Comparison of ENCODE assay signal across 9 cellular contexts in the genomic region with DNA sequence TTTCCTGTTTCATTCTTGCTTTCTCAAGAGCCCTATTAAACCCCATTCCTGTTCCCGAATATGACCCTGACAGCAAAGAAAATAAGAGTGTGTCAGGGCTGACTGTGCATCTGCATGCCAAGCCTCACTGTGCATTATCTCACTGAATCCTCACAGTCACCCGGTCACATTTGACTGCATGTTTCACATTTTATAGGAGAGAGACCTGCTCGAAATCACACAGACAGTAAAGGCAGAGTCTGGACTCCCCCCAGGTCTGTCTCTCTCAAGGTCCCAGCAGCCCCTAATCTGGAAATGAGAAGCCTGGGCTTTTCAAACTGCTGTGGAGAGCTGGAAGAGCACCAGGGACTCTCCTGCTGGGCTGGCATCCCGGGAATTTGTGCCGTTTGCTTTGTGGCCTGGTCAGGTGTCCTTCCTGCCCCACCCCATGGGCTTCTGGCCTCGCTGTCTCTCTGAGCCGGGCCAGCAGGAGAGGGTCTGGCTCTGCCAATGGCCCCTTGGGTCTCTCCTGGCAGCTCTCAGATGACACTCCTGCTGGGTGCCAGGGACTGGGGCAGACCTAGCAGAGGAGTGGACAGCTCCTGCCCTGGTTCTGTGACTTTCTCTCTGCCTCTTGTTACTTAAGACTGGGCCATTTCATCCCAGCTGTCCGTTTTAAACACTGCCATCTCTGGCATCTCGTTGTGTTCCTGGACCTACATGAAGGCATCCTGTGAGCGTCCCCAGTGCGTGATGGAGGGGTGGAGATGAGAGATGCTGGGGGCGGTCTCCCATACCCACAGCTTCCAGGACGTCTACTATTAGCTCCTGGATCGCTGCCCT.
DNase-seq lines count a peak whose midpoint lies in the region; ATAC-seq and TF ChIP-seq lines count a peak whose summit lies in the region.
"Had no signal": no experiment of that assay in that cellular context is flagged by ENCODE, and none has a peak within 500 bp of the region (broad histone marks: within the 10 kb centered on the region; RNA-seq: fewer than 3 reads in every experiment).

No MANE protein-coding gene starts in this region.

- DNase-seq in GM23248, result peak; percentile 83
- peak; percentile 26 for DNase-seq in RPMI7951 (ENCODE audit: low read depth)
- DNase-seq in iPS DF 19.7 (ENCODE audit: low read depth, low spot score), result peak; percentile 71
- peak; percentile 39 for DNase-seq in prostate gland (ENCODE audit: low spot score)
- no peak for DNase-seq in GOT3 (lab: John Stamatoyannopoulos, UW)
- DNase-seq in NCI-H2227 (lab: John Stamatoyannopoulos, UW; ENCODE audit: unreplicated experiment), result no peak
- no peak for DNase-seq in aorta
- DNase-seq: NCI-H1417 treated with DMSO at 0.1 percent for 48 hours had no signal

- no peaks in the 10 kb centered on the region for H3K27me3 ChIP-seq in GM23248 (replicated peaks; ENCODE audit: insufficient read depth)
- no peaks in the 10 kb centered on the region for H3K27me3 ChIP-seq in prostate gland (replicated peaks; ENCODE audit: insufficient read depth)
- no peaks in the 10 kb centered on the region for H3K27me3 ChIP-seq in aorta (ENCODE audit: control insufficient read depth in 1 of 2, insufficient read depth in 2 of 2, low read length in 1 of 2)

- ATAC-seq in aorta (ENCODE audit: low FRiP score) (no peak), HG03095 (IDR thresholded peaks at IDR 0.05; ENCODE audit: unreplicated experiment) (no peak)

- H3K27ac ChIP-seq in GM23248 (peak overlapping the region; percentile 70), prostate gland (peak overlapping the region; percentile 26 to 48), aorta (ENCODE audit: low read depth in 1 of 2, low read length in 2 of 2) (peak overlapping the region in 1 of 2 donors; percentile 8)

- H4K20me1 ChIP-seq in GM23248 (ENCODE audit: insufficient read depth), result no peaks in the 10 kb centered on the region

- no peaks in the 10 kb centered on the region for H3K79me2 ChIP-seq in GM23248 (ENCODE audit: insufficient read depth)

- WGBS in GM23248 (ENCODE audit: low coverage in 1 of 2, low lambda C conversion rate in 2 of 2, missing lambda C conversion rate in 2 of 2), 2 experiments, result 17 to 18% methylated on average over 14 of the region's 14 CpGs
- 43% methylated on average over 14 of the region's 14 CpGs for WGBS in prostate gland
- WGBS in aorta, 2 donors, result 31 to 35% methylated on average over 14 of the region's 14 CpGs

- peaks cover 57% of the 10 kb centered on the region for H3F3A ChIP-seq in GM23248 (ENCODE audit: insufficient read depth)

- H3K4me2 ChIP-seq in GM23248 (ENCODE audit: unreplicated experiment), result peak overlapping the region; percentile 28

- H3K36me3 ChIP-seq in GM23248 (ENCODE audit: low read depth) (no peaks in the 10 kb centered on the region), prostate gland (no peaks in the 10 kb centered on the region), aorta (ENCODE audit: control insufficient read depth in 1 of 2, insufficient read depth in 2 of 2, low read length in 1 of 2) (no peaks in the 10 kb centered on the region)

- intact Hi-C loops in prostate gland (cut with DNase I) (loop anchor here (5.0 kb wide), 1 partner anchor 48 kb away; no protein-coding TSS in a partner anchor), aorta (cut with DNase I) (loop anchor here (5.0 kb wide), 2 partner anchors 53 to 108 kb away; no protein-coding TSS in a partner anchor)

- in situ Hi-C loops in GM23248 (cut with MboI), result no loop called here

- peak overlapping the region; percentile 30 for H3K9ac ChIP-seq in GM23248

- TF ChIP-seq CTCF in prostate gland (IDR thresholded peaks at IDR 0.05), result no peak

- H3K9me3 ChIP-seq in GM23248 (ENCODE audit: low read depth) (no peaks in the 10 kb centered on the region), prostate gland (no peaks in the 10 kb centered on the region), aorta (ENCODE audit: control insufficient read depth, low read length) (no peaks in the 10 kb centered on the region)

- peak overlapping the region; percentile 23; the same call in 1 of the 2 replicates for H2AFZ ChIP-seq in GM23248

- TF ChIP-seq POLR2A in prostate gland (IDR thresholded peaks at IDR 0.05), result no peak

- no peaks in the 10 kb centered on the region for H3K9me2 ChIP-seq in GM23248 (ENCODE audit: insufficient read depth)

- H3K4me1 ChIP-seq in GM23248 (ENCODE audit: insufficient read depth) (peaks cover 48% of the 10 kb centered on the region), prostate gland (replicated peaks) (peaks cover 7% of the 10 kb centered on the region), aorta (ENCODE audit: control insufficient read depth in 1 of 2, insufficient read depth in 2 of 2, low read length in 2 of 2) (no peaks in the 10 kb centered on the region)

- H3K4me3 ChIP-seq in GM23248 (peak overlapping the region; percentile 8; the same call in 1 of the 2 replicates), prostate gland (no peak overlapping the region), aorta (ENCODE audit: low read length in 2 of 2) (no peak overlapping the region)

Comparison
In these comparisons a context has a peak if more than half of its experiments do, and no peak if none do; other contexts are left out.
1. DNase-seq: peak in GM23248 (single experiment), RPMI7951 (single experiment), iPS DF 19.7 (single experiment) and prostate gland (single experiment); none in GOT3 (single experiment), NCI-H2227 (single experiment) and aorta (0 of 2).